In genomic region chr7:76430836-76431235, GRCh38 we compare ENCODE assay signal across 16 cellular contexts. TPM values are rescaled to one million over a fixed set of nuclear protein-coding genes. Genes with fewer than 3 reads are reported as not detected.
DNase-seq lines count a peak whose midpoint lies in the region; ATAC-seq and TF ChIP-seq lines count a peak whose summit lies in the region.
"Had no signal": no experiment of that assay in that cellular context is flagged by ENCODE, and none has a peak within 500 bp of the region (broad histone marks: within the 10 kb centered on the region; RNA-seq: fewer than 3 reads in every experiment).

No MANE protein-coding gene starts in this region.

- peaks cover 16% of the 10 kb centered on the region for H3K4me1 Mint-ChIP-seq in WTC11
- H3K4me1 Mint-ChIP-seq in natural killer cell treated with Interleukin-12 subunit alpha and Interleukin-12 subunit beta and Interleukin-15 and Interleukin-18, amount 100 ng/mL, for 72 hours (ENCODE audit: low read depth in 2 of 2), result peaks cover 0 to 3% of the 10 kb centered on the region in 2 donors

- no peaks in the 10 kb centered on the region for H3K9me3 ChIP-seq in suprapubic skin
- H3K9me3 ChIP-seq: A549, BE2C had no signal

- POLR2A ChIA-PET in WTC11 (lab: Charles Lee), result interaction anchor here (0.6 kb wide), 1 partner anchor 125 kb away, joined by 4 read pairs; no protein-coding TSS in a partner anchor

- H3K27ac ChIP-seq in suprapubic skin (no peak overlapping the region), substantia nigra (ENCODE audit: low read depth, low read length, poor library complexity, severe bottlenecking) (no peak overlapping the region)
- H3K27ac ChIP-seq: A549, C4-2B had no signal

- ATAC-seq in WTC11 (no peak), GM21737 (IDR thresholded peaks at IDR 0.05; ENCODE audit: unreplicated experiment) (no peak), left cardiac atrium (no peak)
- no peak for ATAC-seq in natural killer cell treated with Interleukin-12 subunit alpha and Interleukin-12 subunit beta and Interleukin-15 and Interleukin-18, amount 100 ng/mL, for 72 hours
- ATAC-seq: A549; CD8-positive, alpha-beta T cell had no signal

- DNase-seq in WTC11 (ENCODE audit: low spot score) (no peak), suprapubic skin (ENCODE audit: low spot score in 2 of 2) (peak; percentile 52 to 53), substantia nigra (lab: John Stamatoyannopoulos, UW) (no peak), HuH-7.5 (ENCODE audit: low spot score) (no peak), left cardiac atrium (no peak)
- DNase-seq in natural killer cell treated with Interleukin-12 subunit alpha and Interleukin-12 subunit beta and Interleukin-15 and Interleukin-18, amount 100 ng/mL, for 72 hours (ENCODE audit: low spot score), result peak; percentile 29
- DNase-seq: BE2C; CD8-positive, alpha-beta T cell; COR-L47; DMS153; DND-41; GDM1; IMR-90 had no signal

- TF ChIP-seq CTCF in WTC11 (IDR thresholded peaks at IDR 0.05) (no peak), suprapubic skin (IDR thresholded peaks at IDR 0.05) (no peak)

- CTCF ChIA-PET in WTC11 (lab: Charles Lee), result no interaction called here

- no peaks in the 10 kb centered on the region for H3K9me3 Mint-ChIP-seq in WTC11
- no peaks in the 10 kb centered on the region for H3K9me3 Mint-ChIP-seq in natural killer cell treated with Interleukin-12 subunit alpha and Interleukin-12 subunit beta and Interleukin-15 and Interleukin-18, amount 100 ng/mL, for 72 hours
- H3K9me3 Mint-ChIP-seq: CD8-positive, alpha-beta T cell had no signal

- no peaks in the 10 kb centered on the region for H3K4me1 ChIP-seq in suprapubic skin
- H3K4me1 ChIP-seq: A549, BE2C had no signal

- TF ChIP-seq EP300 in suprapubic skin (IDR thresholded peaks at IDR 0.05), result no peak

- WGBS in suprapubic skin, result 94% methylated on average over 3 of the region's 3 CpGs

- no peak overlapping the region for H3K4me3 Mint-ChIP-seq in WTC11
- no peak overlapping the region for H3K4me3 Mint-ChIP-seq in natural killer cell treated with Interleukin-12 subunit alpha and Interleukin-12 subunit beta and Interleukin-15 and Interleukin-18, amount 100 ng/mL, for 72 hours
- H3K4me3 Mint-ChIP-seq: CD8-positive, alpha-beta T cell had no signal

- no peaks in the 10 kb centered on the region for H3K36me3 Mint-ChIP-seq in WTC11
- H3K36me3 Mint-ChIP-seq in natural killer cell treated with Interleukin-12 subunit alpha and Interleukin-12 subunit beta and Interleukin-15 and Interleukin-18, amount 100 ng/mL, for 72 hours, result no peaks in the 10 kb centered on the region

- H3K27me3 ChIP-seq in suprapubic skin, result no peaks in the 10 kb centered on the region
- H3K27me3 ChIP-seq: BE2C had no signal

- no peaks in the 10 kb centered on the region for H3K36me3 ChIP-seq in suprapubic skin
- H3K36me3 ChIP-seq: BE2C had no signal

- TF ChIP-seq POLR2A in suprapubic skin (IDR thresholded peaks at IDR 0.05), result no peak

- no peak overlapping the region for H3K4me3 ChIP-seq in suprapubic skin
- H3K4me3 ChIP-seq: A549 had no signal

- intact Hi-C loops in left cardiac atrium (cut with DNase I), result no loop called here

- H3K27ac Mint-ChIP-seq in WTC11, result peak overlapping the region; percentile 24; the same call in 1 of the 2 replicates
- peak overlapping the region in 1 of 2 donors; percentile 63 for H3K27ac Mint-ChIP-seq in natural killer cell treated with Interleukin-12 subunit alpha and Interleukin-12 subunit beta and Interleukin-15 and Interleukin-18, amount 100 ng/mL, for 72 hours
- H3K27ac Mint-ChIP-seq: CD8-positive, alpha-beta T cell had no signal

- no peaks in the 10 kb centered on the region; the same call in 1 of the 2 replicates for H3K27me3 Mint-ChIP-seq in WTC11 (ENCODE audit: low read depth)
- no peaks in the 10 kb centered on the region for H3K27me3 Mint-ChIP-seq in natural killer cell treated with Interleukin-12 subunit alpha and Interleukin-12 subunit beta and Interleukin-15 and Interleukin-18, amount 100 ng/mL, for 72 hours

TF ChIP-seq in WTC11, 78 proteins besides CTCF, POLR2A, EP300 and RAD21:
- TF ChIP-seq TP53 (CRISPR knock-in tag; IDR thresholded peaks at IDR 0.05) (no peak), ZNF423 (CRISPR knock-in tag; IDR thresholded peaks at IDR 0.05) (no peak), GRHL2 (CRISPR knock-in tag; IDR thresholded peaks at IDR 0.05; ENCODE audit: insufficient replicate concordance, severe bottlenecking) (no peak), ELF4 (CRISPR knock-in tag; IDR thresholded peaks at IDR 0.05; ENCODE audit: low read depth) (no peak), TEAD4 (CRISPR knock-in tag; IDR thresholded peaks at IDR 0.05) (no peak), ZNF416 (CRISPR knock-in tag; IDR thresholded peaks at IDR 0.05) (no peak), ZNF263 (CRISPR knock-in tag; IDR thresholded peaks at IDR 0.05; ENCODE audit: low read depth) (no peak)

RNA-seq across cellular contexts. Expression of gene ZP3, which starts 6.1 kb away (rescaled TPM):
- total RNA-seq in WTC11 (2021) (1.8 to 9.3 TPM (median 3.3 TPM) in 3 replicates), suprapubic skin (10 to 100 TPM in 1 of 4 donors, 1 to 10 TPM in 3; 3.8 to 30.4 (median 8.6) TPM), left cardiac atrium (under 1 TPM in 1 of 2 donors, not detected in 1; 0.76 TPM)
- 1 to 10 TPM in 1 of 2 donors, under 1 TPM in 1; 0.39 to 8.4 TPM for total RNA-seq in natural killer cell treated with Interleukin-12 subunit alpha and Interleukin-12 subunit beta and Interleukin-15 and Interleukin-18, amount 100 ng/mL, for 72 hours

RNA-seq across cellular contexts. Expression of gene SSC4D, which starts 21.3 kb away (rescaled TPM):
- total RNA-seq in WTC11 (2021) (18.1 to 27.9 TPM (median 24.4 TPM) in 3 replicates), suprapubic skin (under 1 TPM in 2 of 4 donors, not detected in 2; 0.42 to 0.95 TPM), left cardiac atrium (1 to 10 TPM in 1 of 2 donors, under 1 TPM in 1; 0.55 to 1.4 TPM)
- total RNA-seq in natural killer cell treated with Interleukin-12 subunit alpha and Interleukin-12 subunit beta and Interleukin-15 and Interleukin-18, amount 100 ng/mL, for 72 hours, result under 1 TPM; 0.24 to 0.47 TPM
- total RNA-seq: CD8-positive, alpha-beta T cell had no signal

RNA-seq across cellular contexts. Expression of gene DTX2, which starts 30.7 kb away (rescaled TPM):
- total RNA-seq in WTC11 (2021), result 60.9 to 79.2 TPM (median 62.1 TPM) in 3 replicates
- 10 to 100 TPM; 34.3 to 36.5 TPM for total RNA-seq in natural killer cell treated with Interleukin-12 subunit alpha and Interleukin-12 subunit beta and Interleukin-15 and Interleukin-18, amount 100 ng/mL, for 72 hours
- 100 to 1,000 TPM in 1 of 4 donors, 10 to 100 TPM in 3; 50.4 to 121 (median 74.2) TPM for total RNA-seq in suprapubic skin
- total RNA-seq in left cardiac atrium, result 10 to 100 TPM in 1 of 2 donors, 1 to 10 TPM in 1; 8.5 to 11.4 TPM

Comparison
In these comparisons a context has a peak if more than half of its experiments do, and no peak if none do; other contexts are left out.
1. DNase-seq: peak in natural killer cell treated with Interleukin-12 subunit alpha and Interleukin-12 subunit beta and Interleukin-15 and Interleukin-18, amount 100 ng/mL, for 72 hours (single experiment) and suprapubic skin (2 of 2); none in WTC11 (single experiment), substantia nigra (0 of 49), HuH-7.5 (single experiment) and left cardiac atrium (single experiment).